Comparison of ENCODE assay signal across 18 cellular contexts in the genomic region with DNA sequence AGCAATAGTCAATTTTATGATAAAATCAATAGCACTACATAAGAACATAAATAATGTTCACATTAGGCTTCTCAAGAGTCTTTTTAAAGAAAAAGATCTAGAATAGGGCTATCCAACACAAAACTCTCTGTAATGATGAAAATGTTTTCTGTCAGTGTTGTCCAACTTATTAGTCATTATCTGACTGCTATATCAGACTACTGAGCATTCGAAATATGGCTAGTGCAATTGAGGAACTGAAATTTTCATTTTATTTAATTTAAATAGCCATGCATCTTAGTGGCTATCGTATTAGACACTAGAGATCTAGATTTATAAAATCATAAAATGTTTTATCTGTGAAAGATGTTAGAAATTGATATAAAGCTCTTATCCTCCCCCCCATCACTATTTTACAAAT. TPM values are rescaled to one million over a fixed set of nuclear protein-coding genes. Genes with fewer than 3 reads are reported as not detected.
DNase-seq lines count a peak whose midpoint lies in the region; FAIRE-seq and TF ChIP-seq lines count a peak whose summit lies in the region.
"Had no signal": no experiment of that assay in that cellular context is flagged by ENCODE, and none has a peak within 500 bp of the region (broad histone marks: within the 10 kb centered on the region; RNA-seq: fewer than 3 reads in every experiment).

No MANE protein-coding gene starts in this region.

- peaks cover 74% of the 10 kb centered on the region for H4K20me1 ChIP-seq in OCI-LY3 (ENCODE audit: insufficient read depth, low read length)
- H4K20me1 ChIP-seq: BLaER1 treated with 17β-estradiol and CSF1 and Interleukin-3, amounts not matched to agents 10 nM and 100 nM had no signal

- H3K4me1 ChIP-seq in OCI-LY3 (ENCODE audit: low read length): peaks cover 84% of the 10 kb centered on the region
- H3K4me1 ChIP-seq: A549, Caco-2 had no signal

- peaks cover 100% of the 10 kb centered on the region for H3K79me2 ChIP-seq in OCI-LY3 (ENCODE audit: low read length)

- H3K4me2 ChIP-seq in OCI-LY3 (ENCODE audit: low read length): peak overlapping the region; percentile 84
- H3K4me2 ChIP-seq: A549; BLaER1 treated with 17β-estradiol and CSF1 and Interleukin-3, amounts not matched to agents 10 nM and 100 nM had no signal

- H3K9me3 ChIP-seq in OCI-LY3 (ENCODE audit: insufficient read depth, low read length): no peaks in the 10 kb centered on the region
- H3K9me3 ChIP-seq: A549 had no signal

- H3K4me3 ChIP-seq in OCI-LY3 (ENCODE audit: low read length): no peak overlapping the region
- H3K4me3 ChIP-seq: A549; BLaER1 treated with 17β-estradiol and CSF1 and Interleukin-3, amounts not matched to agents 10 nM and 100 nM had no signal

- no peak for FAIRE-seq in GM12891 (lab: Jason Lieb, UNC)
- peak; percentile 43 for FAIRE-seq in islet of Langerhans (lab: Jason Lieb, UNC)
- FAIRE-seq: A549, D721Med, G401.6 had no signal

- peaks cover 76% of the 10 kb centered on the region for H3K36me3 ChIP-seq in OCI-LY3 (replicated peaks; ENCODE audit: low read depth, low read length)
- H3K36me3 ChIP-seq: BLaER1 treated with 17β-estradiol and CSF1 and Interleukin-3, amounts not matched to agents 10 nM and 100 nM had no signal

- no peak overlapping the region for H2AFZ ChIP-seq in OCI-LY3 (ENCODE audit: low read depth, low read length)

- no peak for TF ChIP-seq POLR2A in GM12891 (IDR thresholded peaks at IDR 0.05; ENCODE audit: low read depth, low read length)

- DNase-seq in GM12891 (ENCODE audit: insufficient read length, low spot score) (no peak), NCI-H1436 (lab: John Stamatoyannopoulos, UW) (no peak)
- DNase-seq in stimulated activated naive CD4-positive, alpha-beta T cell (lab: John Stamatoyannopoulos, UW): no peak
- DNase-seq: AML-193; Caco-2; Calu3; CD4-positive, alpha-beta T cell; CD8-positive, alpha-beta T cell; DMS79 treated with DMSO at 0.1 percent for 48 hours; GF-D8 had no signal

- H3K27ac ChIP-seq in OCI-LY3 (ENCODE audit: low read length): peak overlapping the region; percentile 89
- H3K27ac ChIP-seq: 22Rv1; A549; BLaER1 treated with 17β-estradiol and CSF1 and Interleukin-3, amounts not matched to agents 10 nM and 100 nM; C4-2B had no signal

- no peak for TF ChIP-seq CTCF in OCI-LY3 (IDR thresholded peaks at IDR 0.05; ENCODE audit: low read depth, low read length)

- no peak overlapping the region for H3K9ac ChIP-seq in OCI-LY3 (ENCODE audit: low read length)
- H3K9ac ChIP-seq: BLaER1 treated with 17β-estradiol and CSF1 and Interleukin-3, amounts not matched to agents 10 nM and 100 nM had no signal

- H3K27me3 ChIP-seq in OCI-LY3 (ENCODE audit: low read depth, low read length): no peaks in the 10 kb centered on the region
- H3K27me3 ChIP-seq: BLaER1 treated with 17β-estradiol and CSF1 and Interleukin-3, amounts not matched to agents 10 nM and 100 nM had no signal

TF ChIP-seq in GM12891, 5 proteins besides CTCF, POLR2A, EP300 and RAD21:
- TF ChIP-seq POLR2AphosphoS5 (IDR thresholded peaks at IDR 0.05; ENCODE audit: low read depth, low read length) (no peak), POU2F2 (IDR thresholded peaks at IDR 0.05; ENCODE audit: low read depth, low read length) (no peak), TAF1 (IDR thresholded peaks at IDR 0.05; ENCODE audit: low read depth, low read length) (no peak), SPI1 (IDR thresholded peaks at IDR 0.05; ENCODE audit: low read depth, low read length) (peak; percentile 52)
TF ChIP-seq in GM12891: peak in this region for 1.

RNA-seq across cellular contexts. Expression of a gene that starts 26.0 kb away (rescaled TPM):
- 0.30 TPM for polyA plus RNA-seq in GM12891 (2012; ENCODE audit: low read depth, missing spikeins)
